Comparison of ENCODE assay signal across 23 cellular contexts in genomic region chr2:20330202-20330601, GRCh38. TPM values are rescaled to one million over a fixed set of nuclear protein-coding genes. Genes with fewer than 3 reads are reported as not detected.
DNase-seq lines count a peak whose midpoint lies in the region; ATAC-seq, FAIRE-seq and TF ChIP-seq lines count a peak whose summit lies in the region.
"Had no signal": no experiment of that assay in that cellular context is flagged by ENCODE, and none has a peak within 500 bp of the region (broad histone marks: within the 10 kb centered on the region; RNA-seq: fewer than 3 reads in every experiment).

No MANE protein-coding gene starts in this region.

- ATAC-seq in activated B cell treated with CpG ODN at 0.5 μM for 24 hours (ENCODE audit: low read depth) (peak; percentile 56), natural killer cell (no peak)
- ATAC-seq: activated T-helper 17 cell treated with anti-CD3 and anti-CD28 coated beads, Interleukin-2, amount 50 U/mL, for 72 hours; psoas muscle had no signal

- POLR2A ChIA-PET in activated B cell treated with CpG ODN at 0.5 μM for 24 hours (lab: Charles Lee) = no interaction called here

- no peaks in the 10 kb centered on the region for H3K27me3 ChIP-seq in BLaER1 treated with 17β-estradiol and CSF1 and Interleukin-3, amounts not matched to agents 10 nM and 100 nM
- H3K27me3 ChIP-seq in left ventricle myocardium inferior (ENCODE audit: low read depth) = no peaks in the 10 kb centered on the region
- H3K27me3 ChIP-seq: suprapubic skin had no signal

- H3K4me1 ChIP-seq in BLaER1 treated with 17β-estradiol and CSF1 and Interleukin-3, amounts not matched to agents 10 nM and 100 nM = peaks cover 11 to 62% (median 18%) of the 10 kb centered on the region in 10 experiments
- H3K4me1 ChIP-seq in left ventricle myocardium inferior = peaks cover 60% of the 10 kb centered on the region

- peaks cover 18 to 51% (median 47%) of the 10 kb centered on the region in 11 experiments; a peak in 21 of 22 replicates for H3K9me3 ChIP-seq in BLaER1 treated with 17β-estradiol and CSF1 and Interleukin-3, amounts not matched to agents 10 nM and 100 nM (replicated peaks in 1 of 11)
- H3K9me3 ChIP-seq in left ventricle myocardium inferior (replicated peaks) = peaks cover 8% of the 10 kb centered on the region
- H3K9me3 ChIP-seq: psoas muscle, suprapubic skin had no signal

- H3K36me3 Mint-ChIP-seq in activated B cell treated with CpG ODN at 0.5 μM for 24 hours (ENCODE audit: low read depth) (peaks cover 47% of the 10 kb centered on the region), natural killer cell (no peaks in the 10 kb centered on the region)

- H3K9ac ChIP-seq in BLaER1 treated with 17β-estradiol and CSF1 and Interleukin-3, amounts not matched to agents 10 nM and 100 nM = no peak overlapping the region
- H3K9ac ChIP-seq: GM23248 had no signal

- H3K36me3 ChIP-seq in BLaER1 treated with 17β-estradiol and CSF1 and Interleukin-3, amounts not matched to agents 10 nM and 100 nM = peaks cover 37 to 96% (median 73%) of the 10 kb centered on the region in 11 experiments
- H3K36me3 ChIP-seq in left ventricle myocardium inferior = peaks cover 3% of the 10 kb centered on the region

- peaks cover 92 to 100% (median 100%) of the 10 kb centered on the region in 11 experiments for H4K20me1 ChIP-seq in BLaER1 treated with 17β-estradiol and CSF1 and Interleukin-3, amounts not matched to agents 10 nM and 100 nM

- H3K9me3 Mint-ChIP-seq in activated B cell treated with CpG ODN at 0.5 μM for 24 hours (peaks cover 3% of the 10 kb centered on the region), natural killer cell (peaks cover 0 to 3% of the 10 kb centered on the region in 2 donors)

- H3K27me3 Mint-ChIP-seq in activated B cell treated with CpG ODN at 0.5 μM for 24 hours (no peaks in the 10 kb centered on the region), natural killer cell (ENCODE audit: low read depth in 2 of 2) (no peaks in the 10 kb centered on the region)
- H3K27me3 Mint-ChIP-seq: activated naive CD8-positive, alpha-beta T cell; activated T-helper 17 cell treated with anti-CD3 and anti-CD28 coated beads, Interleukin-2, amount 50 U/mL, for 72 hours; CD4-positive, CD25-positive, alpha-beta regulatory T cell had no signal

- H3K27ac ChIP-seq in BLaER1 treated with 17β-estradiol and CSF1 and Interleukin-3, amounts not matched to agents 10 nM and 100 nM = peak overlapping the region in 2 of 11 experiments; percentile 0 to 14; a peak in 1 of 22 replicates
- H3K27ac ChIP-seq in left ventricle myocardium inferior (replicated peaks) = no peak overlapping the region
- H3K27ac ChIP-seq: GM23248, psoas muscle, suprapubic skin had no signal

- CTCF ChIA-PET in activated B cell treated with CpG ODN at 0.5 μM for 24 hours (lab: Charles Lee) = interaction anchor here (0.7 to 2.1 kb wide), 2 partner anchors 19 to 327 kb away, joined by 3 to 4 read pairs; no protein-coding TSS in a partner anchor

- H3K4me3 Mint-ChIP-seq in activated B cell treated with CpG ODN at 0.5 μM for 24 hours (peak overlapping the region; percentile 45), natural killer cell (no peak overlapping the region)
- H3K4me3 Mint-ChIP-seq: activated T-helper 17 cell treated with anti-CD3 and anti-CD28 coated beads, Interleukin-2, amount 50 U/mL, for 72 hours had no signal

- intact Hi-C loops in activated B cell treated with CpG ODN at 0.5 μM for 24 hours (cut with micrococcal nuclease) (loop anchor here (1.0 to 5.0 kb wide), 2 partner anchors 21 to 278 kb away; partner anchors contain the start of gene LAPTM4A), natural killer cell (cut with micrococcal nuclease) (no loop called here), left ventricle myocardium inferior (cut with micrococcal nuclease) (no loop called here)

- H3K27ac Mint-ChIP-seq in activated B cell treated with CpG ODN at 0.5 μM for 24 hours (peak overlapping the region; percentile 83), natural killer cell (peak overlapping the region; percentile 79 to 85)

- FAIRE-seq in GM18507 (lab: Jason Lieb, UNC) = peak; percentile 5
- FAIRE-seq: RCC 7860, urothelium cell line had no signal

- peaks cover 86% of the 10 kb centered on the region for H3K4me1 Mint-ChIP-seq in activated B cell treated with CpG ODN at 0.5 μM for 24 hours
- peaks cover 83 to 88% of the 10 kb centered on the region in 2 donors for H3K4me1 Mint-ChIP-seq in natural killer cell

- no peak overlapping the region for H3K4me3 ChIP-seq in BLaER1 treated with 17β-estradiol and CSF1 and Interleukin-3, amounts not matched to agents 10 nM and 100 nM
- no peak overlapping the region for H3K4me3 ChIP-seq in left ventricle myocardium inferior
- H3K4me3 ChIP-seq: GM23248, psoas muscle, suprapubic skin had no signal

- TF ChIP-seq CTCF in activated B cell treated with CpG ODN at 0.5 μM for 24 hours (IDR thresholded peaks at IDR 0.05) (no peak), natural killer cell (IDR thresholded peaks at IDR 0.05) (no peak), left ventricle myocardium inferior (IDR thresholded peaks at IDR 0.05; ENCODE audit: borderline replicate concordance) (no peak)

- peak overlapping the region; percentile 43 to 67 (median 57) for H3K4me2 ChIP-seq in BLaER1 treated with 17β-estradiol and CSF1 and Interleukin-3, amounts not matched to agents 10 nM and 100 nM

- DNase-seq in GM18507 (ENCODE audit: extremely low spot score, insufficient read length, low read depth) = no peak
- no peak for DNase-seq in activated B cell treated with CpG ODN at 0.5 μM for 24 hours
- DNase-seq in natural killer cell = no peak
- DNase-seq in anterior cingulate cortex (lab: John Stamatoyannopoulos, UW) = no peak
- no peak for DNase-seq in left ventricle myocardium inferior
- DNase-seq in GM03348 (ENCODE audit: low spot score) = no peak
- DNase-seq: activated CD4-positive, alpha-beta T cell treated with anti-CD3 and anti-CD28 coated beads, Interleukin-2, amount 50 U/mL, for 1 hour; CD4-positive, CD25-positive, alpha-beta regulatory T cell; central memory CD4-positive, alpha-beta T cell; GM23248; KG1; kidney glomerular epithelial cell; NCI-H1694 treated with DMSO at 0.1 percent for 48 hours; NCI-H2171 treated with DMSO at 0.1 percent for 48 hours; NCI-H524; NK-92 treated with Interleukin-12 subunit alpha and Interleukin-12 subunit beta, amount 100 ng/mL, for 24 hours; psoas muscle had no signal

RNA-seq across cellular contexts. Expression of gene PUM2, which starts 20.4 kb away (rescaled TPM):
- total RNA-seq in activated B cell treated with CpG ODN at 0.5 μM for 24 hours = 94.9 and 110 TPM in 2 replicates
- total RNA-seq in natural killer cell = 100 to 1,000 TPM; 115 to 157 (median 130) TPM
- 69.8 TPM for total RNA-seq in left ventricle myocardium inferior
